In the genomic region with DNA sequence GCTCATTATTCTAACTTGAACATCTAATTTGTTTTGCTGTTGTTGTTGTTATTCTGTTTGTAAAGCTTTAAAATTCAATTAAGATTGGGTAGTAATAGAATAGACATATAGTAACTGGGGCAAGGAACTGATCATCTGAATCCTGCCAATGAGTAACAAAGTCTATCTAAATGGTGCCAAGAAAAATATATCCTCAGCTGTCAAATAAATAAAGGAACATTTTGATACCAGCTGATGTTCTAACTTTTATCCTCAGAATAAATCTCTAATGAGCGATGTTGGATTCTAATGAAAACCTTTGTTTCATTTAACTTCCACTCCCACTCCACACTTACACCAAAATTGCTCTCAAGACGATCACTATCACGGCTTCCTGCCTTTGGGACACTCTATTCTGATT, we compare ENCODE assay signal across 20 cellular contexts.
A peak's percentile ranks its signal among the peaks of the same experiment; 100 is the strongest.
DNase-seq lines count a peak whose midpoint lies in the region; FAIRE-seq and TF ChIP-seq lines count a peak whose summit lies in the region.
"Had no signal": no experiment of that assay in that cellular context is flagged by ENCODE, and none has a peak within 500 bp of the region (broad histone marks: within the 10 kb centered on the region; RNA-seq: fewer than 3 reads in every experiment).

No MANE protein-coding gene starts in this region.

- H3K4me3 ChIP-seq in endothelial cell of umbilical vein (replicated peaks in 1 of 3; ENCODE audit: insufficient read depth in 1 of 3, low read depth in 1 of 3, low read length in 3 of 3) (no peak overlapping the region), kidney epithelial cell (ENCODE audit: low read depth, low read length) (no peak overlapping the region)
- H3K4me3 ChIP-seq: BLaER1 treated with 17β-estradiol and CSF1 and Interleukin-3, amounts not matched to agents 10 nM and 100 nM had no signal

- H3K9me3 ChIP-seq in endothelial cell of umbilical vein (replicated peaks; ENCODE audit: control insufficient read depth, insufficient read depth, low read length) = no peaks in the 10 kb centered on the region
- H3K9me3 ChIP-seq: BLaER1 treated with 17β-estradiol and CSF1 and Interleukin-3, amounts not matched to agents 10 nM and 100 nM had no signal

- H3K4me2 ChIP-seq in endothelial cell of umbilical vein (ENCODE audit: insufficient read depth, low read length) = no peak overlapping the region
- H3K4me2 ChIP-seq: BLaER1 treated with 17β-estradiol and CSF1 and Interleukin-3, amounts not matched to agents 10 nM and 100 nM had no signal

- no peaks in the 10 kb centered on the region for H3K4me1 ChIP-seq in endothelial cell of umbilical vein (ENCODE audit: control insufficient read depth, extremely low read depth, insufficient read depth, low read length)
- H3K4me1 ChIP-seq: BLaER1 treated with 17β-estradiol and CSF1 and Interleukin-3, amounts not matched to agents 10 nM and 100 nM had no signal

- H4K20me1 ChIP-seq in endothelial cell of umbilical vein (replicated peaks; ENCODE audit: control insufficient read depth, extremely low read depth, insufficient read depth, low read length) = no peaks in the 10 kb centered on the region
- H4K20me1 ChIP-seq: BLaER1 treated with 17β-estradiol and CSF1 and Interleukin-3, amounts not matched to agents 10 nM and 100 nM had no signal

- POLR2A ChIA-PET in endothelial cell of umbilical vein (lab: Charles Lee) = no interaction called here

- H3K36me3 ChIP-seq in endothelial cell of umbilical vein (ENCODE audit: control insufficient read depth in 2 of 2, extremely low read depth in 1 of 2, insufficient read depth in 2 of 2, low read length in 2 of 2) = no peaks in the 10 kb centered on the region
- H3K36me3 ChIP-seq in kidney epithelial cell (ENCODE audit: control insufficient read depth, insufficient read depth, low read length) = no peaks in the 10 kb centered on the region
- H3K36me3 ChIP-seq: BLaER1 treated with 17β-estradiol and CSF1 and Interleukin-3, amounts not matched to agents 10 nM and 100 nM had no signal

- BruUV-seq in endothelial cell of umbilical vein (replicated peaks; lab: Mats Ljungman, UMichigan) = no TSS peak

- TF ChIP-seq POLR2A in endothelial cell of umbilical vein (IDR thresholded peaks at IDR 0.05; ENCODE audit: low read depth, low read length) = no peak

- no peaks in the 10 kb centered on the region for H3K79me2 ChIP-seq in endothelial cell of umbilical vein (ENCODE audit: control insufficient read depth, insufficient read depth, low read length)

- H2AFZ ChIP-seq in endothelial cell of umbilical vein (ENCODE audit: low read depth, low read length) = no peak overlapping the region

- H3K27me3 ChIP-seq in endothelial cell of umbilical vein (ENCODE audit: control insufficient read depth in 2 of 2, insufficient read depth in 2 of 2, low read length in 2 of 2) (no peaks in the 10 kb centered on the region), kidney epithelial cell (ENCODE audit: control insufficient read depth, insufficient read depth, low read length) (no peaks in the 10 kb centered on the region)
- H3K27me3 ChIP-seq: BLaER1 treated with 17β-estradiol and CSF1 and Interleukin-3, amounts not matched to agents 10 nM and 100 nM had no signal

- H3K9me1 ChIP-seq in endothelial cell of umbilical vein (replicated peaks; ENCODE audit: control insufficient read depth, extremely low read depth, insufficient read depth, low read length) = no peaks in the 10 kb centered on the region

- no peak for TF ChIP-seq CTCF in endothelial cell of umbilical vein (IDR thresholded peaks at IDR 0.05; ENCODE audit: extremely low read depth in 1 of 2, insufficient read depth in 1 of 2, low read depth in 1 of 2, low read length in 2 of 2)
- no peak for TF ChIP-seq CTCF in kidney epithelial cell (IDR thresholded peaks at IDR 0.05; ENCODE audit: insufficient read depth, low read length, poor library complexity, severe bottlenecking)

- DNase-seq in DMS 273 (lab: John Stamatoyannopoulos, UW; ENCODE audit: unreplicated experiment) (peak; percentile 41), DMS 273 treated with DMSO at 0.1 percent for 48 hours (lab: John Stamatoyannopoulos, UW) (no peak), endothelial cell of umbilical vein (ENCODE audit: low read depth, low spot score) (peak; percentile 6), kidney epithelial cell (ENCODE audit: low read depth) (peak; percentile 2), 8988T (no peak), NCI-H82 treated with DMSO at 0.1 percent for 48 hours (lab: John Stamatoyannopoulos, UW; ENCODE audit: unreplicated experiment) (no peak), NCI-H2029 treated with DMSO at 0.1 percent for 48 hours (lab: John Stamatoyannopoulos, UW) (no peak)
- no peak for DNase-seq in activated CD4-positive, alpha-beta T cell treated with anti-CD3 and anti-CD28 coated beads, Interleukin-2, amount 50 U/mL, for 4 hours
- DNase-seq: CD8-positive, alpha-beta T cell; DMS153; DMS79; GDM1; GOT3; H7; HFFc6; IMR-90 had no signal

- no peak overlapping the region for H3K27ac ChIP-seq in endothelial cell of umbilical vein (ENCODE audit: insufficient read depth, low read depth, low read length)
- H3K27ac ChIP-seq: 22Rv1; BLaER1 treated with 17β-estradiol and CSF1 and Interleukin-3, amounts not matched to agents 10 nM and 100 nM had no signal

- dilution Hi-C loops in endothelial cell of umbilical vein (cut with MboI; ENCODE audit: extremely low pct_ligation_motif_present, low sequenced_read_pairs) = no loop called here

- CTCF ChIA-PET in endothelial cell of umbilical vein (lab: Charles Lee) = no interaction called here

- FAIRE-seq in endothelial cell of umbilical vein (lab: Jason Lieb, UNC) = no peak
- FAIRE-seq: GM12892, HTR-8/SVneo had no signal

- intact Hi-C loops in endothelial cell of umbilical vein (cut with micrococcal nuclease) = loop anchor here (10.0 kb wide), 1 partner anchor 534 kb away; no protein-coding TSS in a partner anchor

- H3K9ac ChIP-seq in endothelial cell of umbilical vein (replicated peaks; ENCODE audit: extremely low read depth, insufficient read depth, low read length) = no peak overlapping the region
- H3K9ac ChIP-seq: BLaER1 treated with 17β-estradiol and CSF1 and Interleukin-3, amounts not matched to agents 10 nM and 100 nM had no signal

TF ChIP-seq in endothelial cell of umbilical vein, 7 proteins besides CTCF, POLR2A, EP300 and RAD21:
- TF ChIP-seq GATA2 (IDR thresholded peaks at IDR 0.05; ENCODE audit: insufficient read depth, insufficient read length, low read depth, low read length) = no peak

Comparison
In these comparisons a context has a peak if more than half of its experiments do, and no peak if none do; other contexts are left out.
1. DNase-seq: peak in DMS 273 (single experiment), endothelial cell of umbilical vein (single experiment) and kidney epithelial cell (single experiment); none in DMS 273 treated with DMSO at 0.1 percent for 48 hours (single experiment), activated CD4-positive, alpha-beta T cell treated with anti-CD3 and anti-CD28 coated beads, Interleukin-2, amount 50 U/mL, for 4 hours (0 of 2), 8988T (single experiment), NCI-H82 treated with DMSO at 0.1 percent for 48 hours (single experiment) and NCI-H2029 treated with DMSO at 0.1 percent for 48 hours (single experiment).